1 cellular context compared by ENCODE assay signal in the genomic region with DNA sequence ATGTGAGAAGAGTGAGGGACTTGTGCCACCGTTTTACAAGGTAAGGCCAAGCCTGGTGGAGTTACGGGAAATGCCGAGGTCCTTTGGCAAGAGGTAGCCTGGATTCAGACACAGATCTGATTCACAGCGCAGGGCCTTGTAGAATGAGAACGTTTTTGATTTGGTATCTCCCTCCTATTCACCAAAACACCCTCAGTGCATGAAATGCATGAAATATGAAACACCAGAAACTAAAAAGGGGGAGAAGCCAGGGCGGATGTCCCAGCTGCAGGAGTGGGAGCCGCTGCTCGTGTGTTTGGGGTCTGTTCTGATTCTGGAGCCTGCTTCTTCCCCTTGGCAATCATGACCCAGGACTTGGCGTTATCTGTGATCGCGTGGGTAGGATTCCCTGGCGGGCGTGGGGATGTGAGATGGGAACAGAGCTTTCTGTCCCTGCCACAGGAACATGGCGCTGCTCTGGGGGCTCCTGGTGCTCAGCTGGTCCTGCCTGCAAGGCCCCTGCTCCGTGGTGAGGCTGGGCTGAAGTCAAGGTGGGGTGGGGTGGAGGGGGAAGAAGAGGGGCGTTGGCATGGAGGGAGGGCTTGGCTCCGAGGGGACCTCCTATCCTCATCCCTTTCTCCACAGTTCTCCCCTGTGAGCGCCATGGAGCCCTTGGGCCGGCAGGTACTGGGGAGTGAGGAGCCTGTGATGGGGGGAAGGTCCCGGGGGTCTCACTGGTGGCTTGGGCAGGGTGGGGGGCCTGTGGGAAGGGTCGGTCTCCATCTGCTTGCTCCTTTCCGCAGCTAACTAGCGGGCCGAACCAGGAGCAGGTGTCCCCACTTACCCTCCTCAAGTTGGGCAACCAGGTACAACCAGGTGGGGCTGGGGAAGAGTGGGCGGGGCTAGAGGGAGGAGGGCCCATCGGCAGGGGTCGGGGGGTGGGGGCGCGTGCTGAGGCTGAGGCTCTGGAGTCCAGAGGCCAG.
TF ChIP-seq lines count a peak whose summit lies in the region.

No MANE protein-coding gene starts in this region.

TF ChIP-seq in GM23338, 12 proteins besides CTCF, POLR2A, EP300 and RAD21:
- TF ChIP-seq NANOG (IDR thresholded peaks at IDR 0.05; ENCODE audit: borderline replicate concordance) (no peak), ZNF331 (CRISPR knock-in tag; IDR thresholded peaks at IDR 0.05; ENCODE audit: low read depth) (no peak), EZH2phosphoT487 (IDR thresholded peaks at IDR 0.05; ENCODE audit: unreplicated experiment) (no peak), CREB1 (CRISPR knock-in tag; IDR thresholded peaks at IDR 0.05; ENCODE audit: low read depth) (no peak), EZH2 (IDR thresholded peaks at IDR 0.05; ENCODE audit: low read depth, unreplicated experiment) (no peak), STAT1 (IDR thresholded peaks at IDR 0.05; ENCODE audit: unreplicated experiment) (no peak), POLR2AphosphoS5 (IDR thresholded peaks at IDR 0.05; ENCODE audit: low read depth) (no peak), JUNB (IDR thresholded peaks at IDR 0.05; ENCODE audit: unreplicated experiment) (no peak), ZNF114 (CRISPR knock-in tag; IDR thresholded peaks at IDR 0.05) (no peak)
- TF ChIP-seq, protein P1, sequence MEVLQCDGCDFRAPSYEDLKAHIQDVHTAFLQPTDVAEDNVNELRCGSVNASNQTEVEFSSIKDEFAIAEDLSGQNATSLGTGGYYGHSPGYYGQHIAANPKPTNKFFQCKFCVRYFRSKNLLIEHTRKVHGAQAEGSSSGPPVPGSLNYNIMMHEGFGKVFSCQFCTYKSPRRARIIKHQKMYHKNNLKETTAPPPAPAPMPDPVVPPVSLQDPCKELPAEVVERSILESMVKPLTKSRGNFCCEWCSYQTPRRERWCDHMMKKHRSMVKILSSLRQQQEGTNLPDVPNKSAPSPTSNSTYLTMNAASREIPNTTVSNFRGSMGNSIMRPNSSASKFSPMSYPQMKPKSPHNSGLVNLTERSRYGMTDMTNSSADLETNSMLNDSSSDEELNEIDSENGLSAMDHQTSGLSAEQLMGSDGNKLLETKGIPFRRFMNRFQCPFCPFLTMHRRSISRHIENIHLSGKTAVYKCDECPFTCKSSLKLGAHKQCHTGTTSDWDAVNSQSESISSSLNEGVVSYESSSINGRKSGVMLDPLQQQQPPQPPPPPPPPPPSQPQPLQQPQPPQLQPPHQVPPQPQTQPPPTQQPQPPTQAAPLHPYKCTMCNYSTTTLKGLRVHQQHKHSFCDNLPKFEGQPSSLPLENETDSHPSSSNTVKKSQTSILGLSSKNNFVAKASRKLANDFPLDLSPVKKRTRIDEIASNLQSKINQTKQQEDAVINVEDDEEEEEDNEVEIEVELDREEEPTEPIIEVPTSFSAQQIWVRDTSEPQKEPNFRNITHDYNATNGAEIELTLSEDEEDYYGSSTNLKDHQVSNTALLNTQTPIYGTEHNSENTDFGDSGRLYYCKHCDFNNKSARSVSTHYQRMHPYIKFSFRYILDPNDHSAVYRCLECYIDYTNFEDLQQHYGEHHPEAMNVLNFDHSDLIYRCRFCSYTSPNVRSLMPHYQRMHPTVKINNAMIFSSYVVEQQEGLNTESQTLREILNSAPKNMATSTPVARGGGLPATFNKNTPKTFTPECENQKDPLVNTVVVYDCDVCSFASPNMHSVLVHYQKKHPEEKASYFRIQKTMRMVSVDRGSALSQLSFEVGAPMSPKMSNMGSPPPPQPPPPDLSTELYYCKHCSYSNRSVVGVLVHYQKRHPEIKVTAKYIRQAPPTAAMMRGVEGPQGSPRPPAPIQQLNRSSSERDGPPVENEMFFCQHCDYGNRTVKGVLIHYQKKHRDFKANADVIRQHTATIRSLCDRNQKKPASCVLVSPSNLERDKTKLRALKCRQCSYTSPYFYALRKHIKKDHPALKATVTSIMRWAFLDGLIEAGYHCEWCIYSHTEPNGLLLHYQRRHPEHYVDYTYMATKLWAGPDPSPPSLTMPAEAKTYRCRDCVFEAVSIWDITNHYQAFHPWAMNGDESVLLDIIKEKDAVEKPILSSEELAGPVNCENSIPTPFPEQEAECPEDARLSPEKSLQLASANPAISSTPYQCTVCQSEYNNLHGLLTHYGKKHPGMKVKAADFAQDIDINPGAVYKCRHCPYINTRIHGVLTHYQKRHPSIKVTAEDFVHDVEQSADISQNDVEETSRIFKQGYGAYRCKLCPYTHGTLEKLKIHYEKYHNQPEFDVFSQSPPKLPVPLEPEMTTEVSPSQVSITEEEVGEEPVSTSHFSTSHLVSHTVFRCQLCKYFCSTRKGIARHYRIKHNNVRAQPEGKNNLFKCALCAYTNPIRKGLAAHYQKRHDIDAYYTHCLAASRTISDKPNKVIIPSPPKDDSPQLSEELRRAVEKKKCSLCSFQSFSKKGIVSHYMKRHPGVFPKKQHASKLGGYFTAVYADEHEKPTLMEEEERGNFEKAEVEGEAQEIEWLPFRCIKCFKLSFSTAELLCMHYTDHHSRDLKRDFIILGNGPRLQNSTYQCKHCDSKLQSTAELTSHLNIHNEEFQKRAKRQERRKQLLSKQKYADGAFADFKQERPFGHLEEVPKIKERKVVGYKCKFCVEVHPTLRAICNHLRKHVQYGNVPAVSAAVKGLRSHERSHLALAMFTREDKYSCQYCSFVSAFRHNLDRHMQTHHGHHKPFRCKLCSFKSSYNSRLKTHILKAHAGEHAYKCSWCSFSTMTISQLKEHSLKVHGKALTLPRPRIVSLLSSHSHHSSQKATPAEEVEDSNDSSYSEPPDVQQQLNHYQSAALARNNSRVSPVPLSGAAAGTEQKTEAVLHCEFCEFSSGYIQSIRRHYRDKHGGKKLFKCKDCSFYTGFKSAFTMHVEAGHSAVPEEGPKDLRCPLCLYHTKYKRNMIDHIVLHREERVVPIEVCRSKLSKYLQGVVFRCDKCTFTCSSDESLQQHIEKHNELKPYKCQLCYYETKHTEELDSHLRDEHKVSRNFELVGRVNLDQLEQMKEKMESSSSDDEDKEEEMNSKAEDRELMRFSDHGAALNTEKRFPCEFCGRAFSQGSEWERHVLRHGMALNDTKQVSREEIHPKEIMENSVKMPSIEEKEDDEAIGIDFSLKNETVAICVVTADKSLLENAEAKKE (CRISPR knock-in tag; IDR thresholded peaks at IDR 0.05): no peak
- TF ChIP-seq, protein P2, sequence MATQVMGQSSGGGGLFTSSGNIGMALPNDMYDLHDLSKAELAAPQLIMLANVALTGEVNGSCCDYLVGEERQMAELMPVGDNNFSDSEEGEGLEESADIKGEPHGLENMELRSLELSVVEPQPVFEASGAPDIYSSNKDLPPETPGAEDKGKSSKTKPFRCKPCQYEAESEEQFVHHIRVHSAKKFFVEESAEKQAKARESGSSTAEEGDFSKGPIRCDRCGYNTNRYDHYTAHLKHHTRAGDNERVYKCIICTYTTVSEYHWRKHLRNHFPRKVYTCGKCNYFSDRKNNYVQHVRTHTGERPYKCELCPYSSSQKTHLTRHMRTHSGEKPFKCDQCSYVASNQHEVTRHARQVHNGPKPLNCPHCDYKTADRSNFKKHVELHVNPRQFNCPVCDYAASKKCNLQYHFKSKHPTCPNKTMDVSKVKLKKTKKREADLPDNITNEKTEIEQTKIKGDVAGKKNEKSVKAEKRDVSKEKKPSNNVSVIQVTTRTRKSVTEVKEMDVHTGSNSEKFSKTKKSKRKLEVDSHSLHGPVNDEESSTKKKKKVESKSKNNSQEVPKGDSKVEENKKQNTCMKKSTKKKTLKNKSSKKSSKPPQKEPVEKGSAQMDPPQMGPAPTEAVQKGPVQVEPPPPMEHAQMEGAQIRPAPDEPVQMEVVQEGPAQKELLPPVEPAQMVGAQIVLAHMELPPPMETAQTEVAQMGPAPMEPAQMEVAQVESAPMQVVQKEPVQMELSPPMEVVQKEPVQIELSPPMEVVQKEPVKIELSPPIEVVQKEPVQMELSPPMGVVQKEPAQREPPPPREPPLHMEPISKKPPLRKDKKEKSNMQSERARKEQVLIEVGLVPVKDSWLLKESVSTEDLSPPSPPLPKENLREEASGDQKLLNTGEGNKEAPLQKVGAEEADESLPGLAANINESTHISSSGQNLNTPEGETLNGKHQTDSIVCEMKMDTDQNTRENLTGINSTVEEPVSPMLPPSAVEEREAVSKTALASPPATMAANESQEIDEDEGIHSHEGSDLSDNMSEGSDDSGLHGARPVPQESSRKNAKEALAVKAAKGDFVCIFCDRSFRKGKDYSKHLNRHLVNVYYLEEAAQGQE (IDR thresholded peaks at IDR 0.05; ENCODE audit: unreplicated experiment): no peak
- TF ChIP-seq, protein P3, sequence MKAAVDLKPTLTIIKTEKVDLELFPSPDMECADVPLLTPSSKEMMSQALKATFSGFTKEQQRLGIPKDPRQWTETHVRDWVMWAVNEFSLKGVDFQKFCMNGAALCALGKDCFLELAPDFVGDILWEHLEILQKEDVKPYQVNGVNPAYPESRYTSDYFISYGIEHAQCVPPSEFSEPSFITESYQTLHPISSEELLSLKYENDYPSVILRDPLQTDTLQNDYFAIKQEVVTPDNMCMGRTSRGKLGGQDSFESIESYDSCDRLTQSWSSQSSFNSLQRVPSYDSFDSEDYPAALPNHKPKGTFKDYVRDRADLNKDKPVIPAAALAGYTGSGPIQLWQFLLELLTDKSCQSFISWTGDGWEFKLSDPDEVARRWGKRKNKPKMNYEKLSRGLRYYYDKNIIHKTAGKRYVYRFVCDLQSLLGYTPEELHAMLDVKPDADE (IDR thresholded peaks at IDR 0.05): no peak
